9 cellular contexts compared by ENCODE assay signal in the genomic region with DNA sequence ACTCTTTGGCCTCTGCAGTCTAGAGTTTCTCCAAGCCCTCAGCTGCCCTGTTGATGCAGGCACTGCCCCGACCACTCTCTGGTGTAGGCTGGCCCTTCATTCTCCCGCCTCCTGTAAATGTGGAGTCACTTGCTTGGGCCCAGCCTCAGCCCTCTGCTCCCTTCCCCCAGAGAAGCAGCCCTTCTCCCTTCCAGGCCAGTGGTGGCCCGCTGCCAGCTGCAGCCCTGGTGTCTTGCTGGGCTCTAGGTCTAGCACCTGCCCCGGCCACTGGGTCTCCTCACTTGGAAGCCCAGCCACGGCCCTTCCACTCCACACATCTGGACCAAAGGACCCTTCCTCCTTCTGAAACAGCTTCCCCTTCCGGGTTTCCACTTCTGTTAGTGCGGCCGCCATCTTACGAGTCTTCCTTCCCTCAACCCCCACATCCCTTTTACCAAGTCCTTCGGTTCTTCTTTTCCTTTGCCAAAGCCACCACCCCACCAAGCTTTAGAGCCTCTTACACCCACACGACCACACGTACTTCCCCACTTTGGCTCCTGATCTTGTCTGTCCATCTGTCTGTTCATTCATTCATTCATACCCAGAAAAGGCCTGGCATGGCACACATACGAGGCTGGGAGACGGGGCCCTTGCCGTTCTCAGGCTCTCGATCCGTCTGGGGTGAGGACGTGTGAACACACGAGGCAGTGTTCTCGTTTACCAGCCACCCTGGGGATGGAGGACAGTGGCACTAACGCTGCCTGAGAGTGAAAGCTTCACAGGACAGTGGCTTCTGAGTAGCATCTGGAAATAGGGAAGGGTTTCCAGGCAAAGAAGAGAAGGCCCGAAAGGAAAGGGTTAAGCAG.
DNase-seq lines count a peak whose midpoint lies in the region; ATAC-seq and TF ChIP-seq lines count a peak whose summit lies in the region.
"Had no signal": no experiment of that assay in that cellular context is flagged by ENCODE, and none has a peak within 500 bp of the region (broad histone marks: within the 10 kb centered on the region; RNA-seq: fewer than 3 reads in every experiment).

No MANE protein-coding gene starts in this region.

- H3K4me3 ChIP-seq in tibial nerve, result no peak overlapping the region
- H3K4me3 ChIP-seq: MG63 had no signal

- TF ChIP-seq CTCF in WTC11 (IDR thresholded peaks at IDR 0.05), result no peak
- TF ChIP-seq CTCF in tibial nerve (IDR thresholded peaks at IDR 0.05), result no peak

- H3K27ac ChIP-seq in layer of hippocampus (ENCODE audit: low read depth, low read length) (peak overlapping the region; percentile 49), tibial nerve (peak overlapping the region in 3 of 4 donors; percentile 90 to 93 (median 92))

- CTCF ChIA-PET in activated CD8-positive, alpha-beta memory T cell treated with anti-CD3 and anti-CD28 coated beads, Interleukin-2, amount 10 ng/mL, durations not matched to agents 7 days and 5 days (lab: Charles Lee), result interaction anchor here (0.6 to 3.4 kb wide), 5 partner anchors 8 to 347 kb away, joined by 3 to 21 read pairs (median 3); no protein-coding TSS in a partner anchor
- CTCF ChIA-PET in WTC11 (lab: Charles Lee), result interaction anchor here (0.6 to 4.4 kb wide), 8 partner anchors 10 to 148 kb away, joined by 3 to 46 read pairs (median 5); no protein-coding TSS in a partner anchor

- H3K4me1 Mint-ChIP-seq in activated CD8-positive, alpha-beta memory T cell treated with anti-CD3 and anti-CD28 coated beads, Interleukin-2, amount 10 ng/mL, durations not matched to agents 7 days and 5 days, result peaks cover 61% of the 10 kb centered on the region
- peaks cover 43% of the 10 kb centered on the region for H3K4me1 Mint-ChIP-seq in WTC11

- H3K27ac Mint-ChIP-seq in activated CD8-positive, alpha-beta memory T cell treated with anti-CD3 and anti-CD28 coated beads, Interleukin-2, amount 10 ng/mL, durations not matched to agents 7 days and 5 days, result no peak overlapping the region
- H3K27ac Mint-ChIP-seq in WTC11, result peak overlapping the region; percentile 27

- WGBS in tibial nerve, 2 donors, result 69 to 86% methylated on average over 21 to 22 of the region's 22 CpGs

- H3K4me3 Mint-ChIP-seq in activated CD8-positive, alpha-beta memory T cell treated with anti-CD3 and anti-CD28 coated beads, Interleukin-2, amount 10 ng/mL, durations not matched to agents 7 days and 5 days, result peak overlapping the region; percentile 11
- H3K4me3 Mint-ChIP-seq in WTC11, result no peak overlapping the region

- no peaks in the 10 kb centered on the region for H3K27me3 Mint-ChIP-seq in activated CD8-positive, alpha-beta memory T cell treated with anti-CD3 and anti-CD28 coated beads, Interleukin-2, amount 10 ng/mL, durations not matched to agents 7 days and 5 days
- H3K27me3 Mint-ChIP-seq in WTC11 (ENCODE audit: low read depth), result peaks cover 12% of the 10 kb centered on the region

- H3K27me3 ChIP-seq in layer of hippocampus (ENCODE audit: control insufficient read depth, insufficient read depth, low read length) (peaks cover 4% of the 10 kb centered on the region), tibial nerve (no peaks in the 10 kb centered on the region)
- H3K27me3 ChIP-seq: MG63 had no signal

- H3K4me1 ChIP-seq in tibial nerve, result peaks cover 0 to 65% (median 50%) of the 10 kb centered on the region in 4 donors

- H3K36me3 ChIP-seq in tibial nerve, result peaks cover 0 to 5% (median 0%) of the 10 kb centered on the region in 3 donors
- H3K36me3 ChIP-seq: MG63 had no signal

- DNase-seq in activated CD8-positive, alpha-beta memory T cell treated with anti-CD3 and anti-CD28 coated beads, Interleukin-2, amount 10 ng/mL, durations not matched to agents 7 days and 5 days, result no peak
- DNase-seq in activated CD8-positive, alpha-beta memory T cell treated with anti-CD3 and anti-CD28 coated beads, Interleukin-2, amount 50 U/mL, for 4 hours, result no peak
- no peak for DNase-seq in WTC11 (ENCODE audit: low spot score)
- DNase-seq in tibial nerve (ENCODE audit: low spot score in 2 of 2), result no peak
- no peak for DNase-seq in NCI-H748 treated with DMSO at 0.1 percent for 48 hours (lab: John Stamatoyannopoulos, UW)

- no peaks in the 10 kb centered on the region for H3K9me3 Mint-ChIP-seq in activated CD8-positive, alpha-beta memory T cell treated with anti-CD3 and anti-CD28 coated beads, Interleukin-2, amount 10 ng/mL, durations not matched to agents 7 days and 5 days (ENCODE audit: low read depth)
- H3K9me3 Mint-ChIP-seq in WTC11, result no peaks in the 10 kb centered on the region

- POLR2A ChIA-PET in WTC11 (lab: Charles Lee), result interaction anchor here (0.7 kb wide), 1 partner anchor 151 kb away, joined by 3 read pairs; no protein-coding TSS in a partner anchor

- ATAC-seq in activated CD8-positive, alpha-beta memory T cell treated with anti-CD3 and anti-CD28 coated beads, Interleukin-2, amount 10 ng/mL, durations not matched to agents 7 days and 5 days, result no peak
- ATAC-seq in WTC11, result no peak
- no peak for ATAC-seq in GM21619 (IDR thresholded peaks at IDR 0.05; ENCODE audit: unreplicated experiment)
- no peak for ATAC-seq in GM21381 (IDR thresholded peaks at IDR 0.05; ENCODE audit: unreplicated experiment)

- no peaks in the 10 kb centered on the region for H3K36me3 Mint-ChIP-seq in activated CD8-positive, alpha-beta memory T cell treated with anti-CD3 and anti-CD28 coated beads, Interleukin-2, amount 10 ng/mL, durations not matched to agents 7 days and 5 days
- H3K36me3 Mint-ChIP-seq in WTC11, result no peaks in the 10 kb centered on the region

- TF ChIP-seq POLR2A in tibial nerve (IDR thresholded peaks at IDR 0.05), result no peak

- no peaks in the 10 kb centered on the region for H3K9me3 ChIP-seq in tibial nerve
- H3K9me3 ChIP-seq: MG63 had no signal

- TF ChIP-seq EP300 in tibial nerve (IDR thresholded peaks at IDR 0.05), result no peak

TF ChIP-seq in WTC11, 78 proteins besides CTCF, POLR2A, EP300 and RAD21:
- TF ChIP-seq ZNF263 (CRISPR knock-in tag; IDR thresholded peaks at IDR 0.05; ENCODE audit: low read depth) (no peak), ATF1 (CRISPR knock-in tag; IDR thresholded peaks at IDR 0.05) (no peak), NFYB (CRISPR knock-in tag; conservative IDR thresholded peaks at IDR 0.05; ENCODE audit: low read depth) (no peak)
- TF ChIP-seq, protein P1, sequence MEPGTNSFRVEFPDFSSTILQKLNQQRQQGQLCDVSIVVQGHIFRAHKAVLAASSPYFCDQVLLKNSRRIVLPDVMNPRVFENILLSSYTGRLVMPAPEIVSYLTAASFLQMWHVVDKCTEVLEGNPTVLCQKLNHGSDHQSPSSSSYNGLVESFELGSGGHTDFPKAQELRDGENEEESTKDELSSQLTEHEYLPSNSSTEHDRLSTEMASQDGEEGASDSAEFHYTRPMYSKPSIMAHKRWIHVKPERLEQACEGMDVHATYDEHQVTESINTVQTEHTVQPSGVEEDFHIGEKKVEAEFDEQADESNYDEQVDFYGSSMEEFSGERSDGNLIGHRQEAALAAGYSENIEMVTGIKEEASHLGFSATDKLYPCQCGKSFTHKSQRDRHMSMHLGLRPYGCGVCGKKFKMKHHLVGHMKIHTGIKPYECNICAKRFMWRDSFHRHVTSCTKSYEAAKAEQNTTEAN (CRISPR knock-in tag; IDR thresholded peaks at IDR 0.05), result no peak
- TF ChIP-seq, protein P2, sequence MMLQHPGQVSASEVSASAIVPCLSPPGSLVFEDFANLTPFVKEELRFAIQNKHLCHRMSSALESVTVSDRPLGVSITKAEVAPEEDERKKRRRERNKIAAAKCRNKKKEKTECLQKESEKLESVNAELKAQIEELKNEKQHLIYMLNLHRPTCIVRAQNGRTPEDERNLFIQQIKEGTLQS (CRISPR knock-in tag; conservative IDR thresholded peaks at IDR 0.05), result no peak
- TF ChIP-seq, protein P3, sequence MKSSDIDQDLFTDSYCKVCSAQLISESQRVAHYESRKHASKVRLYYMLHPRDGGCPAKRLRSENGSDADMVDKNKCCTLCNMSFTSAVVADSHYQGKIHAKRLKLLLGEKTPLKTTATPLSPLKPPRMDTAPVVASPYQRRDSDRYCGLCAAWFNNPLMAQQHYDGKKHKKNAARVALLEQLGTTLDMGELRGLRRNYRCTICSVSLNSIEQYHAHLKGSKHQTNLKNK (CRISPR knock-in tag; IDR thresholded peaks at IDR 0.05), result no peak
- TF ChIP-seq, protein P4, sequence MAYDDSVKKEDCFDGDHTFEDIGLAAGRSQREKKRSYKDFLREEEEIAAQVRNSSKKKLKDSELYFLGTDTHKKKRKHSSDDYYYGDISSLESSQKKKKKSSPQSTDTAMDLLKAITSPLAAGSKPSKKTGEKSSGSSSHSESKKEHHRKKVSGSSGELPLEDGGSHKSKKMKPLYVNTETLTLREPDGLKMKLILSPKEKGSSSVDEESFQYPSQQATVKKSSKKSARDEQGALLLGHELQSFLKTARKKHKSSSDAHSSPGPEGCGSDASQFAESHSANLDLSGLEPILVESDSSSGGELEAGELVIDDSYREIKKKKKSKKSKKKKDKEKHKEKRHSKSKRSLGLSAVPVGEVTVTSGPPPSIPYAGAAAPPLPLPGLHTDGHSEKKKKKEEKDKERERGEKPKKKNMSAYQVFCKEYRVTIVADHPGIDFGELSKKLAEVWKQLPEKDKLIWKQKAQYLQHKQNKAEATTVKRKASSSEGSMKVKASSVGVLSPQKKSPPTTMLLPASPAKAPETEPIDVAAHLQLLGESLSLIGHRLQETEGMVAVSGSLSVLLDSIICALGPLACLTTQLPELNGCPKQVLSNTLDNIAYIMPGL (CRISPR knock-in tag; IDR thresholded peaks at IDR 0.05), result no peak
TF ChIP-seq in WTC11: peak in this region for 0.
